22 cellular contexts compared by ENCODE assay signal in the genomic region with DNA sequence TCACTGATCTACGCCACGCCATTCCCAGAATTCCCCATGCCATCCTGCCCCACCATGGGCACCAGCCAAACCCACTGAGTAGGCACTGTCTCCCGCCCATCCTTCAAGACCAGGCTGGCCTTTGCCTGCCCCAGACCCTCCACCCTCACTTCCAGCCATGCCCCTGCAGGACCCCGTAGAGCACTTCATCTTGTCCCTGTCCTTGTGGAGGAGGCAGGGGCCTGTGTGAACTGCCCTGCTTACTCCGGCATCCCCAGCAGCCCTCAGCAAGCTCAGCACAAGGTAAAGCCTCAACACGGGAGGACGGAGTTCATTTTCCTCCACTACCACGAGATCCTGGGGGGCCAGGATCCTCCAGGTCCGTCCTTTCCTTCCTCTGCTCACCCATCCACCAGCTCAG.
"Had no signal": no experiment of that assay in that cellular context is flagged by ENCODE, and none has a peak within 500 bp of the region (broad histone marks: within the 10 kb centered on the region; RNA-seq: fewer than 3 reads in every experiment).

No MANE protein-coding gene starts in this region.

- H3K36me3 ChIP-seq: Peyer's patch, SJCRH30 had no signal

- FAIRE-seq: HTR-8/SVneo had no signal

- H3K4me1 ChIP-seq: Peyer's patch, SJCRH30 had no signal

- H3K27ac ChIP-seq: HL-60, PC-9, Peyer's patch, SJCRH30 had no signal

- ATAC-seq: Right ventricle myocardium inferior, SK-N-SH treated with all-trans-retinoic acid at 6 μM for 48 hours had no signal

- H3K9me3 ChIP-seq: Peyer's patch, SJCRH30 had no signal

- DNase-seq: KBM-7, NCI-H1092, NCI-H1105 treated with DMSO at 0.1 percent for 48 hours, NCI-H1417 treated with DMSO at 0.1 percent for 48 hours, NCI-H187, NCI-H2029, NCI-H2081 treated with DMSO at 0.1 percent for 48 hours, NCI-H2171, NCI-H226, NCI-H446, NCI-H510A, NCI-H524 treated with DMSO at 0.1 percent for 48 hours, NCI-H774, OCI-M1, PC-9, SHP77 treated with DMSO at 0.1 percent for 48 hours, SJCRH30 had no signal

- H3K4me3 ChIP-seq: PC-9, Peyer's patch, SJCRH30 had no signal
